ENCODE assay signal across 12 cellular contexts in the genomic region with DNA sequence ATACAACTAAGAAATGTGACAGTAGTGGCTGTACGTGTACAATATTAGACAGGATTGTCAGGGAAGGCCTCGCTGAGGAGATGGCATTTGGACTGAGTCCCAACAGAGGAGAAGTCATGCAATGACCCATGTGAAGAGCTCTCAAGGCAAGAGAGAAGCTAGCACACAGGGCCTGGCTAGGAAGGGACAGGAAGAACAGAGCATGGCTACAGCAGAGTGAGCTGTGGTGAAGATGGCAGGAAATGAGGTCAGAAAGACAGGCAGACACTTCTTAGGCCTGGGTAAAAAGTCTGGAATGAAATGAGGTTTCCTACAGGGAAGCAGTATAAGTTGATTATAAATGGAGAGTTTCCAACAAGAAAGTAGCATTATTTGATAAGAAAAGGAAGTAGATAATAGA. TPM values are rescaled to one million over a fixed set of nuclear protein-coding genes. Genes with fewer than 3 reads are reported as not detected.
DNase-seq lines count a peak whose midpoint lies in the region; TF ChIP-seq lines count a peak whose summit lies in the region.
"Had no signal": no experiment of that assay in that cellular context is flagged by ENCODE, and none has a peak within 500 bp of the region (broad histone marks: within the 10 kb centered on the region; RNA-seq: fewer than 3 reads in every experiment).

No MANE protein-coding gene starts in this region.

- H3K9me3 ChIP-seq in smooth muscle cell (replicated peaks; ENCODE audit: low read depth) = no peaks in the 10 kb centered on the region
- H3K9me3 ChIP-seq: BLaER1, pancreas, SJSA1 had no signal

- peak overlapping the region; percentile 72 for H2AFZ ChIP-seq in smooth muscle cell (ENCODE audit: low read depth)

- no peak for TF ChIP-seq CTCF in smooth muscle cell (IDR thresholded peaks at IDR 0.05; ENCODE audit: borderline replicate concordance, insufficient read depth, poor library complexity, severe bottlenecking)

- H3K4me1 ChIP-seq in smooth muscle cell (ENCODE audit: low read depth) = peaks cover 13% of the 10 kb centered on the region

- no peaks in the 10 kb centered on the region for H3K79me2 ChIP-seq in smooth muscle cell (ENCODE audit: low read depth)

- no peaks in the 10 kb centered on the region for H3K27me3 ChIP-seq in smooth muscle cell (ENCODE audit: low read depth)
- H3K27me3 ChIP-seq: BLaER1, pancreas, SJSA1 had no signal

- H4K20me1 ChIP-seq in smooth muscle cell (ENCODE audit: low read depth) = no peaks in the 10 kb centered on the region
- H4K20me1 ChIP-seq: BLaER1 had no signal

- H3K27ac ChIP-seq in caudate nucleus (ENCODE audit: low read depth, low read length) (peak overlapping the region; percentile 50), smooth muscle cell (ENCODE audit: low read depth) (no peak overlapping the region)
- H3K27ac ChIP-seq: BLaER1, pancreas, SJSA1 had no signal

- no peaks in the 10 kb centered on the region for H3K36me3 ChIP-seq in smooth muscle cell (ENCODE audit: low read depth)
- H3K36me3 ChIP-seq: BLaER1, pancreas, SJSA1 had no signal

- no peak overlapping the region for H3K4me2 ChIP-seq in smooth muscle cell
- H3K4me2 ChIP-seq: BLaER1 had no signal

- DNase-seq in activated gamma-delta T cell treated with Interleukin-2 at 50 U/mL for 16 hours = peak; percentile 7
- DNase-seq in activated gamma-delta T cell (lab: John Stamatoyannopoulos, UW) = no peak
- DNase-seq in M059J (ENCODE audit: low read depth) = peak; percentile 66
- no peak for DNase-seq in caudate nucleus (lab: John Stamatoyannopoulos, UW)
- no peak for DNase-seq in smooth muscle cell (lab: John Stamatoyannopoulos, UW; ENCODE audit: unreplicated experiment)
- no peak for DNase-seq in Ammon's horn (ENCODE audit: low spot score)
- no peak for DNase-seq in epidermal melanocyte (ENCODE audit: insufficient read length, low spot score)
- DNase-seq in anterior cingulate cortex (lab: John Stamatoyannopoulos, UW) = no peak
- DNase-seq: pancreas; stimulated activated naive CD4-positive, alpha-beta T cell treated with Interleukin-2 at 50 U/mL for 16 hours had no signal

- WGBS in smooth muscle cell (ENCODE audit: low lambda C conversion rate) = 95% methylated on average over 2 of the region's 2 CpGs

- no peak overlapping the region for H3K9ac ChIP-seq in smooth muscle cell (ENCODE audit: low read depth)
- H3K9ac ChIP-seq: BLaER1 had no signal

- H3K4me3 ChIP-seq in smooth muscle cell = no peak overlapping the region
- H3K4me3 ChIP-seq: BLaER1, pancreas, SJSA1 had no signal

- H3F3A ChIP-seq in smooth muscle cell (ENCODE audit: low read depth) = peaks cover 14% of the 10 kb centered on the region

RNA-seq across cellular contexts. Expression of a gene that starts 33.2 kb away (rescaled TPM):
- 0.94 and 1.6 TPM in 2 replicates for total RNA-seq in M059J (2014; rRNA removed; shearing (Covaris generic))
- total RNA-seq in smooth muscle cell = 0.81 and 1.3 TPM in 2 replicates
- polyA plus RNA-seq in smooth muscle cell = 2.3 and 3.4 TPM in 2 replicates

Comparison
In these comparisons a context has a peak if more than half of its experiments do, and no peak if none do; other contexts are left out.
1. DNase-seq: peak in activated gamma-delta T cell treated with Interleukin-2 at 50 U/mL for 16 hours (single experiment) and M059J (single experiment); none in activated gamma-delta T cell (single experiment), caudate nucleus (0 of 61), smooth muscle cell (single experiment), Ammon's horn (single experiment), epidermal melanocyte (single experiment) and anterior cingulate cortex (0 of 58).